Comparison of ENCODE assay signal across 21 cellular contexts in the genomic region with DNA sequence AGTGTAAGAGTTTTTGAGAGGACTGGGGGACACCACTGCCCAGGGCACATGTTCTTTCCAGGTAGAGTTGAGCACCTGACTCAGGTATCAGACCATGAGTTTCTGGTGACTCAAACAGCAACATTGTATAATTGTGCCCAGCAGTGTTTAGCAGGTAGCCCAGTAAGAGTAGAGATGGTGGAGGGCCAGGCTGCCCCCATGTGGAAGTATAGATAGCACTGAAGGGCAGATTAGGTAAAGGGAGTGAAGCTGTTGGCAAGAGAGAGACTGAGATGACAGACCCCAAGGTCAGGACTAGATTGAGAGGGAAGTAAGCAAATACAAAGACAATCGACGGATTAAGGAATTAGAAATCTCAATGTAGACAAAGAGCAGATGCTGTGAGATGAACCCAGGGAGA.
"Had no signal": no experiment of that assay in that cellular context is flagged by ENCODE, and none has a peak within 500 bp of the region (broad histone marks: within the 10 kb centered on the region; RNA-seq: fewer than 3 reads in every experiment).

No MANE protein-coding gene starts in this region.

- H3K4me1 ChIP-seq: left ventricle myocardium inferior, pancreas, psoas muscle, right atrium auricular region, upper lobe of right lung had no signal

- FAIRE-seq: endometrium, pancreas had no signal

- H3K27me3 ChIP-seq: pancreas, right atrium auricular region, upper lobe of right lung had no signal

- H2AFZ ChIP-seq: hepatocyte had no signal

- H3K79me2 ChIP-seq: hepatocyte had no signal

- ATAC-seq: activated naive CD4-positive, alpha-beta T cell treated with anti-CD3 and anti-CD28 coated beads, Interleukin-2, amount 50 U/mL, for 72 hours; activated T-helper 17 cell treated with anti-CD3 and anti-CD28 coated beads, Interleukin-2, amount 50 U/mL, for 72 hours; pancreas; psoas muscle; stimulated activated naive CD8-positive, alpha-beta T cell treated with anti-CD3 and anti-CD28 coated beads, Interleukin-15, Interleukin-2, amounts not matched to agents 100 U/mL and 50 U/mL, for 24 hours; upper lobe of right lung had no signal

- H3K36me3 ChIP-seq: left ventricle myocardium inferior, pancreas, right atrium auricular region, upper lobe of right lung had no signal

- H3K9me3 ChIP-seq: left ventricle myocardium inferior, pancreas, psoas muscle, right atrium auricular region, upper lobe of right lung had no signal

- H3K27ac ChIP-seq: hepatocyte, left ventricle myocardium inferior, pancreas, psoas muscle, right atrium auricular region, upper lobe of right lung had no signal

- H3K4me3 ChIP-seq: hepatocyte, left ventricle myocardium inferior, pancreas, psoas muscle, right atrium auricular region, upper lobe of right lung had no signal

- H3K4me2 ChIP-seq: hepatocyte had no signal

- DNase-seq: activated CD4-positive, alpha-beta T cell treated with anti-CD3 and anti-CD28 coated beads, Interleukin-2, amount 50 U/mL, for 4 hours; activated CD8-positive, alpha-beta memory T cell treated with anti-CD3 and anti-CD28 coated beads for 24 hours; activated CD8-positive, alpha-beta memory T cell treated with anti-CD3 and anti-CD28 coated beads, Interleukin-2, amount 50 U/mL, for 4 hours; activated T-cell treated with anti-CD3 and anti-CD28 coated beads, Interleukin-2, amount 50 U/mL, for 24 hours; aorta; erythroblast; foreskin melanocyte; glutamatergic neuron; kidney glomerular epithelial cell; left ventricle myocardium inferior; pancreas; psoas muscle; stimulated activated CD4-positive, alpha-beta T cell treated with anti-CD3 and anti-CD28 coated beads, Interleukin-4, amount 100 ng/mL, for 4 hours; stimulated activated naive CD8-positive, alpha-beta T cell treated with anti-CD3 and anti-CD28 coated beads, Interleukin-15, Interleukin-2, amounts not matched to agents 100 U/mL and 50 U/mL, for 24 hours; T-helper 9 cell; upper lobe of right lung had no signal
